Comparison of ENCODE assay signal across 17 cellular contexts in genomic region chr7:27132978-27133377, GRCh38. TPM values are rescaled to one million over a fixed set of nuclear protein-coding genes. Genes with fewer than 3 reads are reported as not detected.
DNase-seq lines count a peak whose midpoint lies in the region; ATAC-seq and TF ChIP-seq lines count a peak whose summit lies in the region.
"Had no signal": no experiment of that assay in that cellular context is flagged by ENCODE, and none has a peak within 500 bp of the region (broad histone marks: within the 10 kb centered on the region; RNA-seq: fewer than 3 reads in every experiment).

No MANE protein-coding gene starts in this region.

- H3K27ac ChIP-seq in Panc1 (ENCODE audit: low read length) (peak overlapping the region; percentile 98), muscle layer of colon (ENCODE audit: low read depth, low read length) (peak overlapping the region; percentile 35), gastrocnemius medialis (peak overlapping the region; percentile 70 to 95 (median 78))
- H3K27ac ChIP-seq in CD8-positive, alpha-beta memory T cell (ENCODE audit: low read depth, low read length), result no peak overlapping the region
- H3K27ac ChIP-seq: BLaER1 treated with 17β-estradiol and CSF1 and Interleukin-3, amounts not matched to agents 10 nM and 100 nM had no signal

- peak overlapping the region; percentile 77 for H3K27ac Mint-ChIP-seq in Calu3 (ENCODE audit: unreplicated experiment)
- H3K27ac Mint-ChIP-seq in CD8-positive, alpha-beta memory T cell, result no peak overlapping the region

- DNase-seq in Calu3, result no peak
- no peak for DNase-seq in Panc1 (ENCODE audit: low read depth, low spot score)
- no peak for DNase-seq in gastrocnemius medialis
- DNase-seq in CD8-positive, alpha-beta memory T cell, result no peak
- DNase-seq in nucleus accumbens (lab: John Stamatoyannopoulos, UW), result no peak
- DNase-seq: DMS153, EL, MV-4-11, NCI-H1436, NCI-H2029 treated with DMSO at 0.1 percent for 48 hours, NCI-H510A treated with DMSO at 0.1 percent for 48 hours had no signal

- TF ChIP-seq POLR2A in gastrocnemius medialis (IDR thresholded peaks at IDR 0.05), result no peak

- ATAC-seq in Panc1 (no peak), gastrocnemius medialis (no peak), HG02938 (IDR thresholded peaks at IDR 0.05; ENCODE audit: unreplicated experiment) (no peak), GM18498 (IDR thresholded peaks at IDR 0.05; ENCODE audit: unreplicated experiment) (no peak)

- in situ Hi-C loops in Panc1 (cut with HindIII; ENCODE audit: low pct_unique_long_range_greater_than_20kb, low sequenced_read_pairs), result no loop called here
- in situ Hi-C loops in gastrocnemius medialis (cut with MboI; ENCODE audit: low sequenced_read_pairs in 4 of 4), result no loop called here

- peaks cover 47% of the 10 kb centered on the region for H3K4me1 Mint-ChIP-seq in Calu3 (ENCODE audit: low read depth, unreplicated experiment)
- H3K4me1 Mint-ChIP-seq in CD8-positive, alpha-beta memory T cell, result peaks cover 0 to 3% (median 0%) of the 10 kb centered on the region in 3 donors

- no peak overlapping the region for H3K9ac ChIP-seq in muscle layer of colon (ENCODE audit: low read length)
- H3K9ac ChIP-seq: BLaER1 treated with 17β-estradiol and CSF1 and Interleukin-3, amounts not matched to agents 10 nM and 100 nM had no signal

- H3K36me3 Mint-ChIP-seq in Calu3 (ENCODE audit: insufficient read depth, unreplicated experiment), result peaks cover 4% of the 10 kb centered on the region
- H3K36me3 Mint-ChIP-seq in CD8-positive, alpha-beta memory T cell, result no peaks in the 10 kb centered on the region

- H3K9me3 Mint-ChIP-seq in Calu3 (ENCODE audit: low read depth, unreplicated experiment), result no peaks in the 10 kb centered on the region
- no peaks in the 10 kb centered on the region for H3K9me3 Mint-ChIP-seq in CD8-positive, alpha-beta memory T cell

- no peaks in the 10 kb centered on the region for H3K9me3 ChIP-seq in Panc1 (ENCODE audit: control insufficient read depth, insufficient read depth, low read depth, low read length)
- H3K9me3 ChIP-seq in muscle layer of colon (ENCODE audit: low read length), result no peaks in the 10 kb centered on the region
- H3K9me3 ChIP-seq in gastrocnemius medialis, result no peaks in the 10 kb centered on the region
- no peaks in the 10 kb centered on the region for H3K9me3 ChIP-seq in CD8-positive, alpha-beta memory T cell (ENCODE audit: low read length)

- no peak overlapping the region for H3K4me3 Mint-ChIP-seq in Calu3 (ENCODE audit: low read depth, unreplicated experiment)
- peak overlapping the region in 1 of 7 donors; percentile 38 for H3K4me3 Mint-ChIP-seq in CD8-positive, alpha-beta memory T cell

- intact Hi-C loops in Calu3 (cut with micrococcal nuclease; ENCODE audit: unreplicated experiment) (no loop called here), Panc1 (cut with micrococcal nuclease; ENCODE audit: unreplicated experiment) (no loop called here), gastrocnemius medialis (cut with DNase I; ENCODE audit: low total_unique reads) (loop anchor here (5.0 kb wide), 1 partner anchor 34 kb away; the partner anchor contains the start of gene HOXA9)

- H3K27me3 Mint-ChIP-seq in Calu3 (ENCODE audit: unreplicated experiment), result no peaks in the 10 kb centered on the region
- H3K27me3 Mint-ChIP-seq in CD8-positive, alpha-beta memory T cell, result peaks cover 44 to 82% of the 10 kb centered on the region in 2 donors

- BruUV-seq in Calu3 (replicated peaks; lab: Mats Ljungman, UMichigan) (no TSS peak), Panc1 (replicated peaks; lab: Mats Ljungman, UMichigan) (no TSS peak)

- H3K4me3 ChIP-seq in Panc1 (ENCODE audit: low read depth in 2 of 2, low read length in 2 of 2), result no peak overlapping the region; a peak in 1 of 4 replicates
- no peak overlapping the region for H3K4me3 ChIP-seq in muscle layer of colon (ENCODE audit: low read depth in 1 of 2, low read length in 2 of 2)
- no peak overlapping the region for H3K4me3 ChIP-seq in gastrocnemius medialis
- no peak overlapping the region for H3K4me3 ChIP-seq in CD8-positive, alpha-beta memory T cell (ENCODE audit: low read length)
- H3K4me3 ChIP-seq: BLaER1 treated with 17β-estradiol and CSF1 and Interleukin-3, amounts not matched to agents 10 nM and 100 nM had no signal

- CTCF ChIA-PET in Calu3 (lab: Charles Lee) (interaction anchor here (0.6 to 1.7 kb wide), 2 partner anchors 13 to 273 kb away, joined by 6 to 9 read pairs; no protein-coding TSS in a partner anchor), Panc1 (lab: Charles Lee) (no interaction called here)
- CTCF ChIA-PET in CD8-positive, alpha-beta memory T cell (lab: Charles Lee), result interaction anchor here (2.0 to 2.8 kb wide), 2 partner anchors 18 kb away, joined by 5 to 11 read pairs; no protein-coding TSS in a partner anchor

- H3K36me3 ChIP-seq in Panc1 (ENCODE audit: control insufficient read depth, insufficient read depth, low read length) (no peaks in the 10 kb centered on the region), muscle layer of colon (ENCODE audit: insufficient read depth, low read length) (no peaks in the 10 kb centered on the region), gastrocnemius medialis (no peaks in the 10 kb centered on the region)
- no peaks in the 10 kb centered on the region for H3K36me3 ChIP-seq in CD8-positive, alpha-beta memory T cell (ENCODE audit: insufficient read depth, low read length)
- H3K36me3 ChIP-seq: BLaER1 treated with 17β-estradiol and CSF1 and Interleukin-3, amounts not matched to agents 10 nM and 100 nM had no signal

- TF ChIP-seq CTCF in Calu3 (IDR thresholded peaks at IDR 0.05; ENCODE audit: unreplicated experiment) (no peak), Panc1 (IDR thresholded peaks at IDR 0.05) (no peak), gastrocnemius medialis (IDR thresholded peaks at IDR 0.05 in 4 of 5, conservative IDR thresholded peaks at IDR 0.05 in 1 of 5) (no peak)

- POLR2A ChIA-PET in Panc1 (lab: Charles Lee), result interaction anchor here (0.6 kb wide), 1 partner anchor 222 kb away, joined by 10 read pairs; no protein-coding TSS in a partner anchor
- POLR2A ChIA-PET in CD8-positive, alpha-beta memory T cell (lab: Charles Lee), result no interaction called here

- H3K4me1 ChIP-seq in Panc1 (ENCODE audit: control insufficient read depth, insufficient read depth, low read length) (peaks cover 74% of the 10 kb centered on the region), muscle layer of colon (ENCODE audit: insufficient read depth, low read length) (peaks cover 82% of the 10 kb centered on the region), gastrocnemius medialis (peaks cover 58 to 59% of the 10 kb centered on the region in 2 donors)
- H3K4me1 ChIP-seq in CD8-positive, alpha-beta memory T cell (ENCODE audit: insufficient read depth, low read length), result peaks cover 6% of the 10 kb centered on the region

- H3K27me3 ChIP-seq in Panc1 (ENCODE audit: control insufficient read depth, insufficient read depth, low read length) (no peaks in the 10 kb centered on the region), muscle layer of colon (ENCODE audit: control insufficient read depth in 1 of 2, insufficient read depth in 2 of 2, low read length in 2 of 2) (no peaks in the 10 kb centered on the region), gastrocnemius medialis (no peaks in the 10 kb centered on the region)
- peaks cover 23% of the 10 kb centered on the region for H3K27me3 ChIP-seq in CD8-positive, alpha-beta memory T cell (ENCODE audit: insufficient read depth, low read length, poor library complexity, severe bottlenecking)

RNA-seq across cellular contexts. Expression of gene HOXA4, which starts 2.4 kb away (rescaled TPM):
- total RNA-seq in Calu3 (2022), result 1.0 and 1.2 TPM in 2 replicates
- 0.39 TPM for total RNA-seq in Panc1 (2021; ENCODE audit: unreplicated experiment)
- 0.45 TPM for polyA plus RNA-seq in Panc1 (2012; ENCODE audit: insufficient read length)
- 1 to 10 TPM; 1.7 to 4.2 (median 2.9) TPM for total RNA-seq in gastrocnemius medialis
- under 1 TPM in 1 of 2 experiments, not detected in 1; 0.11 TPM for total RNA-seq in CD8-positive, alpha-beta memory T cell
- polyA plus RNA-seq in CD8-positive, alpha-beta memory T cell, result 0.20 TPM
- total RNA-seq: H1 had no signal
- polyA plus RNA-seq: H1 had no signal

RNA-seq across cellular contexts. Expression of gene HOXA5, which starts 10.5 kb away (rescaled TPM):
- total RNA-seq in Calu3 (2022) (8.3 and 10.6 TPM in 2 replicates), Panc1 (2021; ENCODE audit: unreplicated experiment) (3.9 TPM), gastrocnemius medialis (1 to 10 TPM; 2.7 to 7.1 (median 7.0) TPM)
- polyA plus RNA-seq in Panc1 (2012; ENCODE audit: insufficient read length), result 3.0 TPM
- total RNA-seq in CD8-positive, alpha-beta memory T cell, result not detected
- polyA plus RNA-seq in CD8-positive, alpha-beta memory T cell, result not detected
- total RNA-seq: H1 had no signal
- polyA plus RNA-seq: H1 had no signal

RNA-seq across cellular contexts. Expression of gene HOXA6, which starts 14.6 kb away (rescaled TPM):
- total RNA-seq in Calu3 (2022) (11.4 and 12.4 TPM in 2 replicates), Panc1 (2021; ENCODE audit: unreplicated experiment) (3.3 TPM), gastrocnemius medialis (1 to 10 TPM; 2.6 to 5.6 (median 4.2) TPM)
- 4.8 TPM for polyA plus RNA-seq in Panc1 (2012; ENCODE audit: insufficient read length)
- not detected for total RNA-seq in CD8-positive, alpha-beta memory T cell
- not detected for polyA plus RNA-seq in CD8-positive, alpha-beta memory T cell
- total RNA-seq: A172, H1 had no signal
- polyA plus RNA-seq: H1 had no signal

RNA-seq across cellular contexts. Expression of gene HOXA3, which starts 19.4 kb away (rescaled TPM):
- total RNA-seq in Calu3 (2022) (15.9 and 20.9 TPM in 2 replicates), Panc1 (2021; ENCODE audit: unreplicated experiment) (30.2 TPM), gastrocnemius medialis (1 to 10 TPM in 3 of 4 donors, under 1 TPM in 1; 0.53 to 6.2 (median 3.0) TPM)
- 16.4 TPM for polyA plus RNA-seq in Panc1 (2012; ENCODE audit: insufficient read length)
- not detected for total RNA-seq in CD8-positive, alpha-beta memory T cell
- not detected for polyA plus RNA-seq in CD8-positive, alpha-beta memory T cell
- total RNA-seq: H1 had no signal
- polyA plus RNA-seq: H1 had no signal

RNA-seq across cellular contexts. Expression of gene HOXA7, which starts 23.5 kb away (rescaled TPM):
- total RNA-seq in Calu3 (2022) (not detected in 2 replicates), Panc1 (2021; ENCODE audit: unreplicated experiment) (not detected), gastrocnemius medialis (10 to 100 TPM in 1 of 4 donors, 1 to 10 TPM in 3; 5.3 to 12.8 (median 8.6) TPM)
- polyA plus RNA-seq in Panc1 (2012; ENCODE audit: insufficient read length), result not detected
- not detected for total RNA-seq in CD8-positive, alpha-beta memory T cell
- not detected for polyA plus RNA-seq in CD8-positive, alpha-beta memory T cell
- total RNA-seq: A172, H1 had no signal
